ENCODE assay signal across 10 cellular contexts in the genomic region with DNA sequence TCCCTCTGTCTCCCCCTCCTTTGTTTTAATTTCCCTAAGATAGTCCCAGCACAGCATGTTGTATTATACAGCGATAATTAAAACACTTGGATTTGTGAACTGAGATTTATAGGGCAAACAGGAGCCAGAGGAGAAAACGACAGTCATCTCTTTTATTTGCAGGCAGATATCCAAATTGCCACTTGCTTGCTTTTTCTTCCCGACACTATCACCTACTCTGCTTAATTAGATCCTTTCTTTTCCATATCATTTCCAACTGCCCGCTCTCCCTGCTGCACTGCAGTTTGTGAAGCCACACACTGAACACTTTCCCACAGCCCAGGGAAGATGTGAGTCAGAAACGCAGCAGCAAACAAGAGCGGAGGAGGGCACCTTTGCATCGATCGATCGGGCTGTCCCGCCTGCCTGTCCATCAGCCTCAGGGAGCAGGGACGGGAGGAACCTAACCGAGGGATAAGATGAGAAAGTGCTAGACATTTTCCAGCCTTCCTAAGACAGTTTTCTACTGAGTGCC. TPM values are rescaled to one million over a fixed set of nuclear protein-coding genes. Genes with fewer than 3 reads are reported as not detected.
A peak's percentile ranks its signal among the peaks of the same experiment; 100 is the strongest.
DNase-seq lines count a peak whose midpoint lies in the region; ATAC-seq and TF ChIP-seq lines count a peak whose summit lies in the region.
"Had no signal": no experiment of that assay in that cellular context is flagged by ENCODE, and none has a peak within 500 bp of the region (broad histone marks: within the 10 kb centered on the region; RNA-seq: fewer than 3 reads in every experiment).

No MANE protein-coding gene starts in this region.

- H3K36me3 ChIP-seq in effector memory CD4-positive, alpha-beta T cell (ENCODE audit: control insufficient read depth, insufficient read depth, low read length), result no peaks in the 10 kb centered on the region
- H3K36me3 ChIP-seq: ascending aorta had no signal

- H3K4me1 Mint-ChIP-seq in chondrocyte (ENCODE audit: low read depth), result peaks cover 31% of the 10 kb centered on the region

- H3K4me3 Mint-ChIP-seq in chondrocyte (ENCODE audit: unreplicated experiment), result no peak overlapping the region

- H3K27ac ChIP-seq in epithelial cell of prostate, result peak overlapping the region; percentile 19
- no peak overlapping the region for H3K27ac ChIP-seq in effector memory CD4-positive, alpha-beta T cell (ENCODE audit: insufficient read depth, low read length, poor library complexity, severe bottlenecking)
- H3K27ac ChIP-seq: ascending aorta had no signal

- no peaks in the 10 kb centered on the region for H3K27me3 ChIP-seq in effector memory CD4-positive, alpha-beta T cell (replicated peaks; ENCODE audit: control insufficient read depth, insufficient read depth, low read length, poor library complexity, severe bottlenecking)
- H3K27me3 ChIP-seq: ascending aorta had no signal

- peaks cover 31% of the 10 kb centered on the region for H3K4me1 ChIP-seq in effector memory CD4-positive, alpha-beta T cell (ENCODE audit: control insufficient read depth, insufficient read depth, low read length, poor library complexity, severe bottlenecking)

- no peak for TF ChIP-seq CTCF in chondrocyte (IDR thresholded peaks at IDR 0.05)

- H3K9me3 ChIP-seq in effector memory CD4-positive, alpha-beta T cell (ENCODE audit: control insufficient read depth, low read length), result no peaks in the 10 kb centered on the region
- H3K9me3 ChIP-seq: ascending aorta had no signal

- no peak overlapping the region for H3K27ac Mint-ChIP-seq in chondrocyte (ENCODE audit: unreplicated experiment)

- no peaks in the 10 kb centered on the region for H3K9me3 Mint-ChIP-seq in chondrocyte (ENCODE audit: low read depth)

- DNase-seq in SHP77 (lab: John Stamatoyannopoulos, UW) (peak; percentile 51 to 72), SHP77 treated with DMSO at 0.1 percent for 48 hours (lab: John Stamatoyannopoulos, UW) (no peak), NCI-H510A treated with DMSO at 0.1 percent for 48 hours (lab: John Stamatoyannopoulos, UW) (peak; percentile 22), epithelial cell of prostate (ENCODE audit: low read depth, low spot score) (no peak), renal cortical epithelial cell (ENCODE audit: low read depth) (peak; percentile 48), chondrocyte (ENCODE audit: low spot score) (no peak)
- no peak for DNase-seq in effector memory CD4-positive, alpha-beta T cell
- DNase-seq: stimulated activated naive CD4-positive, alpha-beta T cell had no signal

- peaks cover 2% of the 10 kb centered on the region for H3K27me3 Mint-ChIP-seq in chondrocyte (ENCODE audit: low read depth)

- ATAC-seq in GM19452 (IDR thresholded peaks at IDR 0.05; ENCODE audit: unreplicated experiment), result no peak

- no peaks in the 10 kb centered on the region for H3K36me3 Mint-ChIP-seq in chondrocyte (ENCODE audit: low read depth)

- H3K4me3 ChIP-seq in effector memory CD4-positive, alpha-beta T cell (ENCODE audit: insufficient read depth, low read depth, low read length, poor library complexity, severe bottlenecking), result no peak overlapping the region
- H3K4me3 ChIP-seq: ascending aorta had no signal

RNA-seq across cellular contexts. Expression of a gene that starts 35.8 kb away (rescaled TPM):
- 1.2 and 3.4 TPM in 2 replicates for total RNA-seq in renal cortical epithelial cell
- 5.3 to 9.6 TPM (median 8.3 TPM) in 3 replicates for total RNA-seq in chondrocyte

Comparison
In these comparisons a context has a peak if more than half of its experiments do, and no peak if none do; other contexts are left out.
1. DNase-seq: peak in SHP77 (2 of 2), NCI-H510A treated with DMSO at 0.1 percent for 48 hours (single experiment) and renal cortical epithelial cell (single experiment); none in SHP77 treated with DMSO at 0.1 percent for 48 hours (single experiment), epithelial cell of prostate (single experiment), chondrocyte (single experiment) and effector memory CD4-positive, alpha-beta T cell (0 of 3).